Comparison of ENCODE assay signal across 9 cellular contexts in genomic region chr12:122984612-122985358, GRCh38. TPM values are rescaled to one million over a fixed set of nuclear protein-coding genes. Genes with fewer than 3 reads are reported as not detected.
A peak's percentile ranks its signal among the peaks of the same experiment; 100 is the strongest.
DNase-seq lines count a peak whose midpoint lies in the region; ATAC-seq and TF ChIP-seq lines count a peak whose summit lies in the region.
"Had no signal": no experiment of that assay in that cellular context is flagged by ENCODE, and none has a peak within 500 bp of the region (broad histone marks: within the 10 kb centered on the region; RNA-seq: fewer than 3 reads in every experiment).

No MANE protein-coding gene starts in this region.

- H3K9me3 Mint-ChIP-seq in activated naive CD8-positive, alpha-beta T cell (ENCODE audit: low read depth), result no peaks in the 10 kb centered on the region

- H3K27ac ChIP-seq in right atrium auricular region (peak overlapping the region; percentile 61 to 65), sigmoid colon (peak overlapping the region; percentile 57 to 94 (median 73))
- H3K27ac ChIP-seq: foreskin keratinocyte had no signal

- H3K9me3 ChIP-seq in right atrium auricular region, result no peaks in the 10 kb centered on the region
- no peaks in the 10 kb centered on the region for H3K9me3 ChIP-seq in sigmoid colon

- peaks cover 29% of the 10 kb centered on the region for H3K4me1 Mint-ChIP-seq in activated naive CD8-positive, alpha-beta T cell (ENCODE audit: low read depth)

- DNase-seq in right atrium auricular region (ENCODE audit: low spot score) (peak; percentile 61), sigmoid colon (no peak), NCI-H1436 treated with DMSO at 0.1 percent for 48 hours (lab: John Stamatoyannopoulos, UW) (no peak), Kasumi-1 (lab: John Stamatoyannopoulos, UW) (no peak), NCI-H1048 (lab: John Stamatoyannopoulos, UW) (no peak)
- DNase-seq: foreskin keratinocyte had no signal

- no peak overlapping the region for H3K4me3 Mint-ChIP-seq in activated naive CD8-positive, alpha-beta T cell

- no peaks in the 10 kb centered on the region for H3K27me3 Mint-ChIP-seq in activated naive CD8-positive, alpha-beta T cell

- intact Hi-C loops in sigmoid colon (cut with DNase I), result loop anchor here (5.0 kb wide), 1 partner anchor 168 kb away; the partner anchor contains the start of gene PITPNM2

- no peak for TF ChIP-seq CTCF in right atrium auricular region (IDR thresholded peaks at IDR 0.05)
- no peak for TF ChIP-seq CTCF in sigmoid colon (IDR thresholded peaks at IDR 0.05)

- peak overlapping the region; percentile 66 for H3K27ac Mint-ChIP-seq in activated naive CD8-positive, alpha-beta T cell

- H3K36me3 ChIP-seq in right atrium auricular region (peaks cover 39% of the 10 kb centered on the region), sigmoid colon (peaks cover 12 to 64% (median 23%) of the 10 kb centered on the region in 4 donors)

- peaks cover 0 to 48% of the 10 kb centered on the region in 2 donors for H3K4me1 ChIP-seq in right atrium auricular region
- peaks cover 0 to 51% (median 49%) of the 10 kb centered on the region in 4 donors for H3K4me1 ChIP-seq in sigmoid colon
- H3K4me1 ChIP-seq: foreskin keratinocyte had no signal

- H3K4me3 ChIP-seq in right atrium auricular region, result peak overlapping the region in 1 of 2 donors; percentile 15
- H3K4me3 ChIP-seq in sigmoid colon, result peak overlapping the region in 1 of 4 donors; percentile 1

- TF ChIP-seq POLR2A in GM19099 (IDR thresholded peaks at IDR 0.05; ENCODE audit: extremely low read depth, insufficient read length, low read depth) (peak; percentile 7), sigmoid colon (IDR thresholded peaks at IDR 0.05) (no peak)

- H3K36me3 Mint-ChIP-seq in activated naive CD8-positive, alpha-beta T cell, result no peaks in the 10 kb centered on the region

- H3K27me3 ChIP-seq in right atrium auricular region, result no peaks in the 10 kb centered on the region
- no peaks in the 10 kb centered on the region for H3K27me3 ChIP-seq in sigmoid colon
- H3K27me3 ChIP-seq: foreskin keratinocyte had no signal

- 52 to 68% methylated on average over 34 of the region's 34 CpGs for WGBS in sigmoid colon, 2 donors

- TF ChIP-seq EP300 in sigmoid colon (IDR thresholded peaks at IDR 0.05), result no peak

- no peak for ATAC-seq in HG03139 (IDR thresholded peaks at IDR 0.05; ENCODE audit: unreplicated experiment)
- ATAC-seq: foreskin keratinocyte had no signal

RNA-seq across cellular contexts. Expression of gene ARL6IP4, which starts 4.3 kb away (rescaled TPM):
- total RNA-seq in right atrium auricular region, result 100 to 1,000 TPM; 157 to 284 TPM
- total RNA-seq in sigmoid colon, result 100 to 1,000 TPM; 211 to 358 (median 327) TPM
- polyA plus RNA-seq in sigmoid colon, result 100 to 1,000 TPM; 233 to 312 (median 243) TPM

RNA-seq across cellular contexts. Expression of gene OGFOD2, which starts 9.7 kb away (rescaled TPM):
- total RNA-seq in right atrium auricular region (1 to 10 TPM; 4.9 to 6.8 TPM), sigmoid colon (10 to 100 TPM in 2 of 4 donors, 1 to 10 TPM in 2; 8.1 to 13.6 (median 9.4) TPM)
- polyA plus RNA-seq in sigmoid colon, result 10 to 100 TPM; 10.2 to 26.5 (median 17.8) TPM

RNA-seq across cellular contexts. Expression of gene ABCB9, which starts 18.5 kb away (rescaled TPM):
- 1 to 10 TPM; 4.9 to 5.7 TPM for total RNA-seq in right atrium auricular region
- 1 to 10 TPM; 1.6 to 3.8 (median 2.8) TPM for total RNA-seq in sigmoid colon
- 1 to 10 TPM; 1.2 to 5.3 (median 3.5) TPM for polyA plus RNA-seq in sigmoid colon
